ENCODE assay signal across 8 cellular contexts in genomic region chr14:54488318-54488645, GRCh38. TPM values are rescaled to one million over a fixed set of nuclear protein-coding genes. Genes with fewer than 3 reads are reported as not detected.
A peak's percentile ranks its signal among the peaks of the same experiment; 100 is the strongest.
DNase-seq lines count a peak whose midpoint lies in the region; ATAC-seq and TF ChIP-seq lines count a peak whose summit lies in the region.

No MANE protein-coding gene starts in this region.

- ATAC-seq in HG02840 (IDR thresholded peaks at IDR 0.05; ENCODE audit: low FRiP score, unreplicated experiment) (no peak), HG03196 (IDR thresholded peaks at IDR 0.05; ENCODE audit: unreplicated experiment) (no peak), GM18868 (IDR thresholded peaks at IDR 0.05; ENCODE audit: unreplicated experiment) (no peak)

- H3K4me3 Mint-ChIP-seq in activated naive CD4-positive, alpha-beta T cell treated with anti-CD3 and anti-CD28 coated beads, Interleukin-2, amount 10 ng/mL, durations not matched to agents 7 days and 5 days: peak overlapping the region; percentile 81
- H3K4me3 Mint-ChIP-seq in endothelial cell (ENCODE audit: unreplicated experiment) (peak overlapping the region; percentile 97), osteocyte (ENCODE audit: unreplicated experiment) (peak overlapping the region; percentile 87)

- H3K27me3 Mint-ChIP-seq in activated naive CD4-positive, alpha-beta T cell treated with anti-CD3 and anti-CD28 coated beads, Interleukin-2, amount 10 ng/mL, durations not matched to agents 7 days and 5 days: peaks cover 17% of the 10 kb centered on the region
- H3K27me3 Mint-ChIP-seq in endothelial cell (ENCODE audit: unreplicated experiment): peaks cover 9% of the 10 kb centered on the region
- H3K27me3 Mint-ChIP-seq in osteocyte (ENCODE audit: unreplicated experiment): peaks cover 2% of the 10 kb centered on the region

- CTCF ChIA-PET in activated naive CD4-positive, alpha-beta T cell treated with anti-CD3 and anti-CD28 coated beads, Interleukin-2, amount 10 ng/mL, durations not matched to agents 7 days and 5 days (lab: Charles Lee): interaction anchor here (1.7 kb wide), 1 partner anchor 8 kb away, joined by 3 read pairs; no protein-coding TSS in a partner anchor

- H3K36me3 Mint-ChIP-seq in activated naive CD4-positive, alpha-beta T cell treated with anti-CD3 and anti-CD28 coated beads, Interleukin-2, amount 10 ng/mL, durations not matched to agents 7 days and 5 days: peaks cover 19% of the 10 kb centered on the region
- H3K36me3 Mint-ChIP-seq in endothelial cell (ENCODE audit: low read depth, unreplicated experiment) (peaks cover 22% of the 10 kb centered on the region), osteocyte (ENCODE audit: unreplicated experiment) (peaks cover 11% of the 10 kb centered on the region)

- no peak for DNase-seq in activated naive CD4-positive, alpha-beta T cell treated with anti-CD3 and anti-CD28 coated beads, Interleukin-2, amount 10 ng/mL, durations not matched to agents 7 days and 5 days
- DNase-seq in activated naive CD4-positive, alpha-beta T cell treated with Interleukin-2 at 50 U/mL for 16 hours: no peak
- DNase-seq in SJCRH30 (no peak), endothelial cell (ENCODE audit: low spot score) (no peak), osteocyte (ENCODE audit: extremely low spot score, unreplicated experiment) (no peak)

- H3K27ac Mint-ChIP-seq in activated naive CD4-positive, alpha-beta T cell treated with anti-CD3 and anti-CD28 coated beads, Interleukin-2, amount 10 ng/mL, durations not matched to agents 7 days and 5 days: peak overlapping the region; percentile 84
- peak overlapping the region; percentile 86 for H3K27ac Mint-ChIP-seq in endothelial cell (ENCODE audit: unreplicated experiment)
- peak overlapping the region; percentile 90 for H3K27ac Mint-ChIP-seq in osteocyte (ENCODE audit: unreplicated experiment)

- peaks cover 65% of the 10 kb centered on the region for H3K4me1 Mint-ChIP-seq in activated naive CD4-positive, alpha-beta T cell treated with anti-CD3 and anti-CD28 coated beads, Interleukin-2, amount 10 ng/mL, durations not matched to agents 7 days and 5 days
- H3K4me1 Mint-ChIP-seq in endothelial cell (ENCODE audit: unreplicated experiment): peaks cover 40% of the 10 kb centered on the region
- H3K4me1 Mint-ChIP-seq in osteocyte (ENCODE audit: unreplicated experiment): peaks cover 45% of the 10 kb centered on the region

- no peaks in the 10 kb centered on the region for H3K36me3 ChIP-seq in SJCRH30

- no peaks in the 10 kb centered on the region for H3K9me3 ChIP-seq in SJCRH30 (replicated peaks)

- H3K27ac ChIP-seq in SJCRH30: peak overlapping the region; percentile 82

- no peak for TF ChIP-seq CTCF in endothelial cell (IDR thresholded peaks at IDR 0.05; ENCODE audit: unreplicated experiment)
- no peak for TF ChIP-seq CTCF in osteocyte (IDR thresholded peaks at IDR 0.05)

- peak overlapping the region; percentile 71 for H3K4me3 ChIP-seq in SJCRH30

- peaks cover 5% of the 10 kb centered on the region for H3K4me1 ChIP-seq in SJCRH30

- no peaks in the 10 kb centered on the region for H3K9me3 Mint-ChIP-seq in activated naive CD4-positive, alpha-beta T cell treated with anti-CD3 and anti-CD28 coated beads, Interleukin-2, amount 10 ng/mL, durations not matched to agents 7 days and 5 days
- H3K9me3 Mint-ChIP-seq in endothelial cell (ENCODE audit: unreplicated experiment) (no peaks in the 10 kb centered on the region), osteocyte (ENCODE audit: unreplicated experiment) (no peaks in the 10 kb centered on the region)

- H3K27me3 ChIP-seq in SJCRH30: no peaks in the 10 kb centered on the region

RNA-seq across cellular contexts. Expression of gene GMFB, which starts 0.5 kb away (rescaled TPM):
- 68.5 and 74.3 TPM in 2 replicates for total RNA-seq in SJCRH30 (2014; rRNA removed; shearing (Covaris generic))
- total RNA-seq in endothelial cell (ENCODE audit: unreplicated experiment) (86.2 TPM), osteocyte (49.8 and 54.4 TPM in 2 replicates)

RNA-seq across cellular contexts. Expression of gene CGRRF1, which starts 21.4 kb away (rescaled TPM):
- 10.4 and 12.7 TPM in 2 replicates for total RNA-seq in SJCRH30 (2014; rRNA removed; shearing (Covaris generic))
- total RNA-seq in endothelial cell (ENCODE audit: unreplicated experiment): 31.1 TPM
- 18.3 and 19.8 TPM in 2 replicates for total RNA-seq in osteocyte

RNA-seq across cellular contexts. Expression of gene CNIH1, which starts 47.1 kb away (rescaled TPM):
- total RNA-seq in SJCRH30 (2014; rRNA removed; shearing (Covaris generic)): 173 and 179 TPM in 2 replicates
- total RNA-seq in endothelial cell (ENCODE audit: unreplicated experiment): 87.8 TPM
- total RNA-seq in osteocyte: 127 and 130 TPM in 2 replicates
